Comparison of ENCODE assay signal across 1 cellular context in the genomic region with DNA sequence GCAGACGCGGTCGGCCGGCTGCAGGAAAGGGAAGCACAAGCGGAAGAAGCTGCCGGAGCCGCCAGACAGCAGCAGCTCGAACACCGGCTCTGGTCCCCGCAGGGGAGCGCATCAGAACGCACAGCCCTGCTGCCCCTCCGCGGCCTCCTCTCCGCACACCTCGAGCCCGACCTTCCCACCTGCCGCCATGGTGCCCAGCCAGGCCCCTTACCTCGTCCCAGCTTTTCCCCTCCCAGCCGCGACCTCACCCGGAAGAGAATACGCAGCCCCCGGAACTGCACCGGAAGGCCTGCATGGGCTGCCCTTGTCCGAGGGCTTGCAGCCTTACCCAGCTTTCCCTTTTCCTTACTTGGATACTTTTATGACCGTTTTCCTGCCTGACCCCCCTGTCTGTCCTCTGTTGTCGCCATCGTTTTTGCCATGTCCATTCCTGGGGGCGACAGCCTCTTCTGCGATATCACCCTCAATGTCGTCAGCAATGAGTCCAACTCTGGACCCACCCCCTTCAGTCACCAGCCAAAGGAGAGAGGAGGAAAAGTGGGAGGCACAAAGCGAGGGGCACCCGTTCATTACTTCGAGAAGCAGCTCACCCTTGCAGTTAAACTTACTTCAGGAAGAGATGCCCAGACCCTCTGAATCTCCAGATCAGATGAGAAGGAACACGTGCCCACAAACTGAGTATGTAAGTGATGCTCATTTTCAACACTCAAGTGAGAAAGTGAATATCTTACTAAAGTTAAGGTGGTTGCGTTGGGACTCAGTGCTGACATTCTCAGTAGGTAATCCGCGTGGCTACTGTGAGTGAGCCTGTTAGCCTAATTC.
TF ChIP-seq lines count a peak whose summit lies in the region.

No MANE protein-coding gene starts in this region.

TF ChIP-seq in K562, 482 proteins besides CTCF, POLR2A, EP300 and RAD21 (continued from another document and continues in another):
- TF ChIP-seq RERE (CRISPR knock-in tag; IDR thresholded peaks at IDR 0.05; ENCODE audit: borderline replicate concordance) (no peak), PRMT5 (CRISPR knock-in tag; IDR thresholded peaks at IDR 0.05) (no peak), ESRRA (IDR thresholded peaks at IDR 0.05; ENCODE audit: borderline replicate concordance, low read depth) (peak; percentile 69), SIRT6 (IDR thresholded peaks at IDR 0.05; ENCODE audit: low read depth, low read length) (no peak), KAT7 (CRISPR knock-in tag; IDR thresholded peaks at IDR 0.05; ENCODE audit: borderline replicate concordance) (no peak), GTF2B (IDR thresholded peaks at IDR 0.05; ENCODE audit: extremely low read depth, insufficient read length) (no peak), E2F3 (CRISPR knock-in tag; IDR thresholded peaks at IDR 0.05) (peak; percentile 67; the same call in 1 of the 2 replicates), CREB3 (tag; conservative IDR thresholded peaks at IDR 0.05; ENCODE audit: low read depth) (no peak), TSC22D4 (tag; IDR thresholded peaks at IDR 0.05) (no peak), ZBTB17 (CRISPR knock-in tag; IDR thresholded peaks at IDR 0.05) (0 out of 2 replicates have a peak, but pooled peaks have one; percentile 28), TARDBP (IDR thresholded peaks at IDR 0.05) (0 out of 2 replicates have a peak, but pooled peaks have one; percentile 34), NR1H2 (CRISPR knock-in tag; IDR thresholded peaks at IDR 0.05) (no peak), ZNF77 (CRISPR knock-in tag; IDR thresholded peaks at IDR 0.05) (no peak), EGR1 (conservative IDR thresholded peaks at IDR 0.05) (peak; percentile 50), ZNF444 (CRISPR knock-in tag; IDR thresholded peaks at IDR 0.05) (no peak), REST (CRISPR knock-in tag; IDR thresholded peaks at IDR 0.05; ENCODE audit: low read depth) (no peak), SMAD3 (CRISPR knock-in tag; conservative IDR thresholded peaks at IDR 0.05) (no peak), ZBTB43 (CRISPR knock-in tag; IDR thresholded peaks at IDR 0.05) (no peak), SPI1 (IDR thresholded peaks at IDR 0.05; ENCODE audit: borderline replicate concordance, low read depth, low read length) (no peak), ZNF175 (CRISPR knock-in tag; IDR thresholded peaks at IDR 0.05; ENCODE audit: low read depth) (peak; percentile 59; the same call in 1 of the 2 replicates), ZBTB8A (IDR thresholded peaks at IDR 0.05; ENCODE audit: partially characterized antibody) (no peak), ZBED1 (IDR thresholded peaks at IDR 0.05) (no peak), SMARCB1 (IDR thresholded peaks at IDR 0.05; ENCODE audit: insufficient read length, low read depth) (no peak), ZNF384 (IDR thresholded peaks at IDR 0.05; ENCODE audit: low read depth, low read length) (no peak), ZNF212 (CRISPR knock-in tag; IDR thresholded peaks at IDR 0.05) (no peak), SRSF9 (IDR thresholded peaks at IDR 0.05; ENCODE audit: borderline replicate concordance, low read depth, low read length) (no peak), ETS2 (tag; IDR thresholded peaks at IDR 0.05; ENCODE audit: borderline replicate concordance, poor library complexity, severe bottlenecking) (no peak), CBX8 (IDR thresholded peaks at IDR 0.05; ENCODE audit: borderline replicate concordance, extremely low read depth, low read depth, low read length, poor library complexity, severe bottlenecking) (no peak), PURB (CRISPR knock-in tag; IDR thresholded peaks at IDR 0.05; ENCODE audit: low read depth) (no peak), CREM (IDR thresholded peaks at IDR 0.05; ENCODE audit: low read depth) (no peak; the same call in 1 of the 2 replicates), ZNF785 (CRISPR knock-in tag; IDR thresholded peaks at IDR 0.05) (no peak), DPF2 (IDR thresholded peaks at IDR 0.05) (peak; percentile 61), FOSL1 (tag; conservative IDR thresholded peaks at IDR 0.05) (0 out of 2 replicates have a peak, but pooled peaks have one; percentile 25), TCFL5 (CRISPR knock-in tag; conservative IDR thresholded peaks at IDR 0.05) (no peak), KAT8 (IDR thresholded peaks at IDR 0.05; ENCODE audit: low read depth) (peak; percentile 84; the same call in 1 of the 2 replicates), KDM5B (IDR thresholded peaks at IDR 0.05; ENCODE audit: insufficient replicate concordance, low read depth, low read length) (peak; percentile 66), POLR2G (IDR thresholded peaks at IDR 0.05; ENCODE audit: low read depth, low read length) (peak; percentile 89), IRF2 (CRISPR knock-in tag; IDR thresholded peaks at IDR 0.05) (no peak), IFI16 (CRISPR knock-in tag; IDR thresholded peaks at IDR 0.05) (no peak), SREBF2 (CRISPR knock-in tag; IDR thresholded peaks at IDR 0.05) (no peak), CBX3 (IDR thresholded peaks at IDR 0.05; ENCODE audit: borderline replicate concordance in 1 of 2, low read length in 2 of 2) (no peak), BCOR (IDR thresholded peaks at IDR 0.05) (peak; percentile 51; the same call in 1 of the 2 replicates), GATAD2B (IDR thresholded peaks at IDR 0.05; ENCODE audit: borderline replicate concordance) (no peak), XRCC3 (IDR thresholded peaks at IDR 0.05) (no peak), NUFIP1 (IDR thresholded peaks at IDR 0.05; ENCODE audit: partially characterized antibody) (no peak), HNRNPUL1 (IDR thresholded peaks at IDR 0.05; ENCODE audit: low read length) (no peak), TAF15 (IDR thresholded peaks at IDR 0.05; ENCODE audit: low read depth, low read length) (no peak), NCOR1 (IDR thresholded peaks at IDR 0.05) (no peak), HDAC3 (IDR thresholded peaks at IDR 0.05; ENCODE audit: borderline replicate concordance, partially characterized antibody) (no peak), PHF21A (IDR thresholded peaks at IDR 0.05; ENCODE audit: borderline replicate concordance, low read depth) (no peak), ZNF324 (CRISPR knock-in tag; IDR thresholded peaks at IDR 0.05) (0 out of 2 replicates have a peak, but pooled peaks have one; percentile 36)
- TF ChIP-seq, protein P1, sequence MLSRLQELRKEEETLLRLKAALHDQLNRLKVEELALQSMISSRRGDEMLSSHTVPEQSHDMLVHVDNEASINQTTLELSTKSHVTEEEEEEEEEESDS (CRISPR knock-in tag; IDR thresholded peaks at IDR 0.05), result no peak
- TF ChIP-seq, protein P2, sequence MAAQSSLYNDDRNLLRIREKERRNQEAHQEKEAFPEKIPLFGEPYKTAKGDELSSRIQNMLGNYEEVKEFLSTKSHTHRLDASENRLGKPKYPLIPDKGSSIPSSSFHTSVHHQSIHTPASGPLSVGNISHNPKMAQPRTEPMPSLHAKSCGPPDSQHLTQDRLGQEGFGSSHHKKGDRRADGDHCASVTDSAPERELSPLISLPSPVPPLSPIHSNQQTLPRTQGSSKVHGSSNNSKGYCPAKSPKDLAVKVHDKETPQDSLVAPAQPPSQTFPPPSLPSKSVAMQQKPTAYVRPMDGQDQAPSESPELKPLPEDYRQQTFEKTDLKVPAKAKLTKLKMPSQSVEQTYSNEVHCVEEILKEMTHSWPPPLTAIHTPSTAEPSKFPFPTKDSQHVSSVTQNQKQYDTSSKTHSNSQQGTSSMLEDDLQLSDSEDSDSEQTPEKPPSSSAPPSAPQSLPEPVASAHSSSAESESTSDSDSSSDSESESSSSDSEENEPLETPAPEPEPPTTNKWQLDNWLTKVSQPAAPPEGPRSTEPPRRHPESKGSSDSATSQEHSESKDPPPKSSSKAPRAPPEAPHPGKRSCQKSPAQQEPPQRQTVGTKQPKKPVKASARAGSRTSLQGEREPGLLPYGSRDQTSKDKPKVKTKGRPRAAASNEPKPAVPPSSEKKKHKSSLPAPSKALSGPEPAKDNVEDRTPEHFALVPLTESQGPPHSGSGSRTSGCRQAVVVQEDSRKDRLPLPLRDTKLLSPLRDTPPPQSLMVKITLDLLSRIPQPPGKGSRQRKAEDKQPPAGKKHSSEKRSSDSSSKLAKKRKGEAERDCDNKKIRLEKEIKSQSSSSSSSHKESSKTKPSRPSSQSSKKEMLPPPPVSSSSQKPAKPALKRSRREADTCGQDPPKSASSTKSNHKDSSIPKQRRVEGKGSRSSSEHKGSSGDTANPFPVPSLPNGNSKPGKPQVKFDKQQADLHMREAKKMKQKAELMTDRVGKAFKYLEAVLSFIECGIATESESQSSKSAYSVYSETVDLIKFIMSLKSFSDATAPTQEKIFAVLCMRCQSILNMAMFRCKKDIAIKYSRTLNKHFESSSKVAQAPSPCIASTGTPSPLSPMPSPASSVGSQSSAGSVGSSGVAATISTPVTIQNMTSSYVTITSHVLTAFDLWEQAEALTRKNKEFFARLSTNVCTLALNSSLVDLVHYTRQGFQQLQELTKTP (IDR thresholded peaks at IDR 0.05; ENCODE audit: low read depth in 1 of 2, partially characterized antibody in 2 of 2), result peak in 1 of 2 experiments; percentile 51
